15 cellular contexts compared by ENCODE assay signal in genomic region chr5:88143693-88144218, GRCh38.
A peak's percentile ranks its signal among the peaks of the same experiment; 100 is the strongest.
DNase-seq lines count a peak whose midpoint lies in the region; ATAC-seq, FAIRE-seq and TF ChIP-seq lines count a peak whose summit lies in the region.
"Had no signal": no experiment of that assay in that cellular context is flagged by ENCODE, and none has a peak within 500 bp of the region (broad histone marks: within the 10 kb centered on the region; RNA-seq: fewer than 3 reads in every experiment).

No MANE protein-coding gene starts in this region.

- H3K27me3 ChIP-seq in left ventricle myocardium inferior (ENCODE audit: low read depth) (peaks cover 72% of the 10 kb centered on the region), H1 (replicated peaks in 1 of 4; ENCODE audit: control insufficient read depth in 3 of 4, extremely low read depth in 1 of 4, insufficient read depth in 3 of 4, low read length in 3 of 4) (peaks cover 31 to 66% (median 55%) of the 10 kb centered on the region in 4 experiments), neural progenitor cell (peaks cover 96% of the 10 kb centered on the region), Peyer's patch (peaks cover 0 to 20% of the 10 kb centered on the region in 2 donors)

- intact Hi-C loops in left ventricle myocardium inferior (cut with micrococcal nuclease) (loop anchor here (10.0 kb wide), 1 partner anchor 541 kb away; no protein-coding TSS in a partner anchor), left ventricle myocardium superior (cut with micrococcal nuclease) (no loop called here)

- no peak for TF ChIP-seq EP300 in H1 (IDR thresholded peaks at IDR 0.05; ENCODE audit: borderline replicate concordance in 1 of 2, low read depth in 2 of 2, low read length in 2 of 2)

- H3K23me2 ChIP-seq in H1 (ENCODE audit: low read depth, low read length), result peaks cover 12% of the 10 kb centered on the region

- DNase-seq in left ventricle myocardium inferior (no peak), left ventricle myocardium superior (no peak), H1 (ENCODE audit: low read depth in 1 of 2, low spot score in 2 of 2) (no peak), neural progenitor cell (ENCODE audit: low spot score) (peak; percentile 12), ureter (ENCODE audit: low spot score) (no peak), Peyer's patch (no peak)
- no peak for DNase-seq in effector CD4-positive, alpha-beta T cell
- DNase-seq: activated CD4-positive, alpha-beta T cell treated with anti-CD3 and anti-CD28 coated beads, Interleukin-2, amount 50 U/mL, for 48 hours; amniotic stem cell; NCI-H1930; stimulated activated CD4-positive, alpha-beta T cell treated with anti-CD3 and anti-CD28 coated beads, Interleukin-1b, Interleukin-23, amount 100 ng/mL, for 48 hours had no signal

- H3K4me3 Mint-ChIP-seq in neural progenitor cell, result no peak overlapping the region
- H3K4me3 Mint-ChIP-seq: nephron had no signal

- ATAC-seq in left ventricle myocardium superior, result no peak
- no peak for ATAC-seq in HG03196 (IDR thresholded peaks at IDR 0.05; ENCODE audit: unreplicated experiment)
- ATAC-seq: stimulated activated naive CD8-positive, alpha-beta T cell treated with anti-CD3 and anti-CD28 coated beads, Interleukin-15, amount 100 ng/mL, for 72 hours had no signal

- no peak for FAIRE-seq in H1 (lab: Jason Lieb, UNC)

- H2AK5ac ChIP-seq in H1 (ENCODE audit: low read depth, low read length), result no peak overlapping the region

- H3K4me1 Mint-ChIP-seq in neural progenitor cell, result peaks cover 21% of the 10 kb centered on the region
- H3K4me1 Mint-ChIP-seq: nephron; stimulated activated naive CD8-positive, alpha-beta T cell treated with anti-CD3 and anti-CD28 coated beads, Interleukin-15, amount 100 ng/mL, for 72 hours had no signal

- WGBS in H1 (ENCODE audit: extremely low coverage in 1 of 2, insufficient coverage in 1 of 2, insufficient read length in 1 of 2, insufficient replicate concordance in 2 of 2, low coverage in 1 of 2, low lambda C conversion rate in 2 of 2, missing lambda C conversion rate in 1 of 2), 2 experiments, result 12% methylated on average over 10 of the region's 10 CpGs; no CpG with 5 or more reads in 1 of the 2 experiments

- H3K9me3 Mint-ChIP-seq in neural progenitor cell, result no peaks in the 10 kb centered on the region
- H3K9me3 Mint-ChIP-seq: nephron; stimulated activated naive CD8-positive, alpha-beta T cell treated with anti-CD3 and anti-CD28 coated beads, Interleukin-15, amount 100 ng/mL, for 72 hours had no signal

- H3K79me1 ChIP-seq in H1 (ENCODE audit: low read depth, low read length), result no peaks in the 10 kb centered on the region

- no peak for TF ChIP-seq RAD21 in H1 (IDR thresholded peaks at IDR 0.05 in 1 of 2, conservative IDR thresholded peaks at IDR 0.05 in 1 of 2; ENCODE audit: low read depth in 2 of 2, low read length in 2 of 2)

- H2BK20ac ChIP-seq in H1 (ENCODE audit: low read length), result no peak overlapping the region

- H2BK5ac ChIP-seq in H1 (ENCODE audit: low read depth, low read length), result no peak overlapping the region

- H3K9me3 ChIP-seq in left ventricle myocardium inferior (replicated peaks), result no peaks in the 10 kb centered on the region
- H3K9me3 ChIP-seq in H1 (ENCODE audit: insufficient read depth in 2 of 2, low read depth in 1 of 2, low read length in 1 of 2), result no peaks in the 10 kb centered on the region
- no peaks in the 10 kb centered on the region for H3K9me3 ChIP-seq in neural progenitor cell (ENCODE audit: low read depth)
- no peaks in the 10 kb centered on the region for H3K9me3 ChIP-seq in Peyer's patch

- TF ChIP-seq POLR2A in H1 (IDR thresholded peaks at IDR 0.05; ENCODE audit: control extremely low read depth in 1 of 2, low read depth in 2 of 2, low read length in 2 of 2) (no peak), Peyer's patch (IDR thresholded peaks at IDR 0.05) (no peak)

- no peak overlapping the region for H4K91ac ChIP-seq in H1 (replicated peaks; ENCODE audit: insufficient read length, low read length)

- no peak overlapping the region for H4K8ac ChIP-seq in H1 (ENCODE audit: extremely low read depth, insufficient read depth, low read length)

- H3K4ac ChIP-seq in H1 (replicated peaks; ENCODE audit: insufficient read length, low read depth, low read length), result no peak overlapping the region

- no peak overlapping the region for H2BK120ac ChIP-seq in H1 (replicated peaks; ENCODE audit: low read depth, low read length)

- no peak overlapping the region for H2AFZ ChIP-seq in H1 (ENCODE audit: low read length)
- H2AFZ ChIP-seq in neural progenitor cell (replicated peaks), result no peak overlapping the region

- no peak overlapping the region for H4K5ac ChIP-seq in H1 (ENCODE audit: insufficient read length, low read depth, low read length)

- H3K36me3 ChIP-seq in left ventricle myocardium inferior (no peaks in the 10 kb centered on the region), H1 (ENCODE audit: control insufficient read depth in 2 of 4, insufficient read depth in 4 of 4, low read length in 3 of 4) (no peaks in the 10 kb centered on the region), neural progenitor cell (no peaks in the 10 kb centered on the region), Peyer's patch (no peaks in the 10 kb centered on the region)

- H3K18ac ChIP-seq in H1 (ENCODE audit: extremely low read depth, low read length), result no peak overlapping the region

- H3K4me1 ChIP-seq in left ventricle myocardium inferior, result peaks cover 51% of the 10 kb centered on the region
- H3K4me1 ChIP-seq in H1 (replicated peaks in 1 of 4; ENCODE audit: control insufficient read depth in 3 of 4, insufficient read depth in 4 of 4, low read length in 3 of 4), result peaks cover 6 to 27% (median 17%) of the 10 kb centered on the region in 4 experiments
- H3K4me1 ChIP-seq in neural progenitor cell, result peaks cover 12% of the 10 kb centered on the region
- H3K4me1 ChIP-seq in Peyer's patch, result peaks cover 0 to 43% (median 0%) of the 10 kb centered on the region in 4 donors

- H3F3A ChIP-seq in neural progenitor cell (ENCODE audit: low read depth), result peaks cover 18% of the 10 kb centered on the region

- peak overlapping the region; percentile 43 to 69 for H3K4me2 ChIP-seq in H1 (ENCODE audit: insufficient read depth in 1 of 2, low read depth in 2 of 2, low read length in 2 of 2)
- H3K4me2 ChIP-seq in neural progenitor cell, result no peak overlapping the region

- no peaks in the 10 kb centered on the region for H3K79me2 ChIP-seq in H1 (ENCODE audit: control insufficient read depth in 1 of 2, insufficient read depth in 2 of 2, low read length in 2 of 2)
- H3K79me2 ChIP-seq in neural progenitor cell (ENCODE audit: low read depth), result no peaks in the 10 kb centered on the region

- H3K4me3 ChIP-seq in left ventricle myocardium inferior (peak overlapping the region; percentile 68), H1 (ENCODE audit: extremely low read depth in 1 of 4, insufficient read depth in 2 of 4, low read depth in 3 of 4, low read length in 4 of 4) (peak overlapping the region in 1 of 4 experiments; percentile 55; a peak in 1 of 8 replicates), neural progenitor cell (no peak overlapping the region), Peyer's patch (no peak overlapping the region)

- peaks cover 22% of the 10 kb centered on the region for H3K27me3 Mint-ChIP-seq in neural progenitor cell (ENCODE audit: insufficient read depth, low read depth)

- H3K56ac ChIP-seq in H1 (replicated peaks; ENCODE audit: insufficient read length, low read depth, low read length), result no peak overlapping the region

- no peak overlapping the region for H3K27ac ChIP-seq in left ventricle myocardium inferior (replicated peaks)
- no peak overlapping the region for H3K27ac ChIP-seq in H1 (ENCODE audit: low read depth, low read length)
- no peak overlapping the region for H3K27ac ChIP-seq in neural progenitor cell
- no peak overlapping the region for H3K27ac ChIP-seq in Peyer's patch

- CTCF ChIA-PET in H1 (lab: Charles Lee; ENCODE audit: partially characterized antibody), result interaction anchor here (0.6 to 2.5 kb wide), 5 partner anchors 47 to 547 kb away, joined by 3 to 9 read pairs (median 4); no protein-coding TSS in a partner anchor

- H2BK15ac ChIP-seq in H1 (ENCODE audit: low read length), result no peak overlapping the region

- H3K23ac ChIP-seq in H1 (ENCODE audit: insufficient read length), result no peak overlapping the region

- H3K27ac Mint-ChIP-seq in neural progenitor cell, result no peak overlapping the region
- H3K27ac Mint-ChIP-seq: nephron; stimulated activated naive CD8-positive, alpha-beta T cell treated with anti-CD3 and anti-CD28 coated beads, Interleukin-15, amount 100 ng/mL, for 72 hours had no signal

- POLR2A ChIA-PET in H1 (lab: Charles Lee; ENCODE audit: partially characterized antibody), result interaction anchor here (1.0 kb wide), 1 partner anchor 536 kb away, joined by 3 read pairs; no protein-coding TSS in a partner anchor

- H4K20me1 ChIP-seq in H1 (replicated peaks in 1 of 2; ENCODE audit: control insufficient read depth in 1 of 2, insufficient read depth in 2 of 2, low read length in 2 of 2), result peaks cover 2 to 4% of the 10 kb centered on the region in 2 experiments
- peaks cover 40% of the 10 kb centered on the region for H4K20me1 ChIP-seq in neural progenitor cell (ENCODE audit: low read depth)

- H3K9ac ChIP-seq in H1 (replicated peaks in 1 of 4; ENCODE audit: extremely low read depth in 1 of 4, low read depth in 3 of 4, low read length in 3 of 4), result no peak overlapping the region
- no peak overlapping the region for H3K9ac ChIP-seq in neural progenitor cell

- TF ChIP-seq CTCF in left ventricle myocardium inferior (IDR thresholded peaks at IDR 0.05; ENCODE audit: borderline replicate concordance) (no peak), H1 (IDR thresholded peaks at IDR 0.05; ENCODE audit: control extremely low read depth in 1 of 3, insufficient read depth in 1 of 3, low read depth in 1 of 3, low read length in 3 of 3) (no peak), neural progenitor cell (IDR thresholded peaks at IDR 0.05) (no peak), Peyer's patch (IDR thresholded peaks at IDR 0.05) (no peak)

- no peaks in the 10 kb centered on the region for H3K36me3 Mint-ChIP-seq in neural progenitor cell
- H3K36me3 Mint-ChIP-seq: IgD-negative memory B cell had no signal

- no peak overlapping the region; the same call in 1 of the 2 replicates for H2BK12ac ChIP-seq in H1 (ENCODE audit: low read depth, low read length)

- no peak overlapping the region for H3K14ac ChIP-seq in H1 (ENCODE audit: insufficient read length)

TF ChIP-seq in H1, 55 proteins besides CTCF, POLR2A, EP300 and RAD21:
- TF ChIP-seq SUZ12 (IDR thresholded peaks at IDR 0.05; ENCODE audit: low read length) (peak; percentile 80), TAF7 (optimal IDR thresholded peaks at IDR 0.05; ENCODE audit: borderline replicate concordance, low read depth, low read length) (no peak), RNF2 (IDR thresholded peaks at IDR 0.05; ENCODE audit: borderline replicate concordance, low read depth, low read length, missing control alignments, poor library complexity, severe bottlenecking) (peak; percentile 78), EZH2 (IDR thresholded peaks at IDR 0.05; ENCODE audit: low read depth, low read length, severe bottlenecking) (peak; percentile 68)
